In the genomic region with DNA sequence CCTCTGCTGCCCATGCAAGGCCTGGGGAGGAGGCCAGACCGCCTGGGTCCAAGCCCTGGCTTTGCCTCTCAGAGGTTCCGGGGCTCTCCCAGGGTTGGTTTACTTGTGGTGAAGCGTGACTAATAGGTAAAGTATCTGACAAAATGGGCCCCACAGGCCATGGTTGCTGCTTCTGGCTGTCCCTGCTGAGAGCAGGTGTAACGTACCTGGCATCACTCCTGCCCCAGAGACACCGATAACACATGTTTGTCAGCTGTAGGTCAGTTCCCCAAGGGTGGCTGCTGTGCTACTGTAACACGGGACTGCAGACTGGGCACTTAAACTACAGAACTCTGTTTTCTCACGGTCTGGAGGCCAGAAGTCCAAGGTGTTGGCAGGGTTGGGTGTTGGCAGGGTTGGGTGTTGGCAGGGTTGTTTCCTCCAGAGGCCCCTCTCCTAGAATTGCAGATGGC, we compare ENCODE assay signal across 9 cellular contexts. TPM values are rescaled to one million over a fixed set of nuclear protein-coding genes. Genes with fewer than 3 reads are reported as not detected.
A peak's percentile ranks its signal among the peaks of the same experiment; 100 is the strongest.
DNase-seq lines count a peak whose midpoint lies in the region; ATAC-seq and TF ChIP-seq lines count a peak whose summit lies in the region.
"Had no signal": no experiment of that assay in that cellular context is flagged by ENCODE, and none has a peak within 500 bp of the region (broad histone marks: within the 10 kb centered on the region; RNA-seq: fewer than 3 reads in every experiment).

No MANE protein-coding gene starts in this region.

- H4K20me1 ChIP-seq in SK-N-SH (ENCODE audit: insufficient read depth): no peaks in the 10 kb centered on the region

- H3K4me3 Mint-ChIP-seq in nephron progenitor cell: no peak overlapping the region

- ATAC-seq in SK-N-SH treated with all-trans-retinoic acid at 6 μM for 48 hours: 0 out of 3 replicates have a peak, but pooled peaks have one; percentile 9
- ATAC-seq in HG02870 (IDR thresholded peaks at IDR 0.05; ENCODE audit: unreplicated experiment): no peak

- no peak overlapping the region for H2AFZ ChIP-seq in SK-N-SH (ENCODE audit: low read depth)

- no peak overlapping the region for H3K27ac Mint-ChIP-seq in nephron progenitor cell

- peaks cover 3% of the 10 kb centered on the region for H3K9me3 Mint-ChIP-seq in nephron progenitor cell

- POLR2A ChIA-PET in SK-N-SH (lab: Yijun Ruan, JAX): interaction anchor here (1.4 kb wide), 1 partner anchor 11 kb away, joined by 4 read pairs; no protein-coding TSS in a partner anchor

- H3K27me3 Mint-ChIP-seq in nephron progenitor cell (ENCODE audit: low read depth, poor library complexity): peaks cover 14% of the 10 kb centered on the region

- H3K36me3 ChIP-seq in SK-N-SH (replicated peaks in 1 of 2; ENCODE audit: control insufficient read depth in 1 of 2, insufficient read depth in 2 of 2, low read length in 1 of 2) (peaks cover 0 to 5% of the 10 kb centered on the region in 2 experiments), stomach (peaks cover 0 to 5% (median 0%) of the 10 kb centered on the region in 4 donors)

- no peak overlapping the region for H3K9ac ChIP-seq in SK-N-SH

- no peak for TF ChIP-seq RAD21 in SK-N-SH (IDR thresholded peaks at IDR 0.05; ENCODE audit: low read length)

- WGBS in SK-N-SH (ENCODE audit: low lambda C conversion rate): 82% methylated on average over 6 of the region's 7 CpGs
- 29 to 57% (median 40%) methylated on average over 6 to 7 of the region's 7 CpGs for WGBS in stomach, 5 donors

- no peak overlapping the region for H3K27ac ChIP-seq in SK-N-SH (ENCODE audit: low read depth in 2 of 2, low read length in 1 of 2)
- peak overlapping the region; percentile 29 to 76 (median 59) for H3K27ac ChIP-seq in stomach

- intact Hi-C loops in stomach (cut with DNase I; ENCODE audit: low total_unique reads): no loop called here

- H3K27me3 ChIP-seq in SK-N-SH (ENCODE audit: insufficient read depth) (no peaks in the 10 kb centered on the region), stomach (no peaks in the 10 kb centered on the region)

- TF ChIP-seq EP300 in SK-N-SH (IDR thresholded peaks at IDR 0.05; ENCODE audit: borderline replicate concordance in 1 of 2, low read depth in 1 of 2, low read length in 1 of 2): no peak
- TF ChIP-seq EP300 in stomach (IDR thresholded peaks at IDR 0.05): no peak

- CTCF ChIA-PET in SK-N-SH (lab: Yijun Ruan, JAX): interaction anchor here (0.9 to 12.8 kb wide), 7 partner anchors 21 to 341 kb away, joined by 3 to 403 read pairs (median 12); a partner anchor contains a TSS

- TF ChIP-seq CTCF in SK-N-SH (IDR thresholded peaks at IDR 0.05) (no peak), epithelial cell of esophagus (IDR thresholded peaks at IDR 0.05; ENCODE audit: insufficient read depth, low read depth, low read length, missing control alignments) (no peak), stomach (IDR thresholded peaks at IDR 0.05) (no peak), nephron progenitor cell (IDR thresholded peaks at IDR 0.05) (no peak)

- DNase-seq in SK-N-SH (no peak), NCI-H345 (lab: John Stamatoyannopoulos, UW) (peak; percentile 79), epithelial cell of esophagus (ENCODE audit: low read depth) (peak; percentile 70), stomach (peak; percentile 82), nephron progenitor cell (no peak), GDM1 (lab: John Stamatoyannopoulos, UW) (no peak)
- DNase-seq: T-helper 9 cell had no signal

- H3K79me2 ChIP-seq in SK-N-SH (ENCODE audit: insufficient read depth): no peaks in the 10 kb centered on the region

- H3F3A ChIP-seq in SK-N-SH (replicated peaks; ENCODE audit: insufficient read depth): no peaks in the 10 kb centered on the region

- peaks cover 30% of the 10 kb centered on the region for H3K4me1 Mint-ChIP-seq in nephron progenitor cell

- H3K9me3 ChIP-seq in SK-N-SH: no peaks in the 10 kb centered on the region
- H3K9me3 ChIP-seq in stomach: no peaks in the 10 kb centered on the region

- no peaks in the 10 kb centered on the region for H3K9me2 ChIP-seq in SK-N-SH

- no peak for TF ChIP-seq POLR2A in stomach (IDR thresholded peaks at IDR 0.05)

- peaks cover 5 to 34% of the 10 kb centered on the region in 2 experiments; a peak in 3 of 4 replicates for H3K4me1 ChIP-seq in SK-N-SH (ENCODE audit: control insufficient read depth in 1 of 2, insufficient read depth in 2 of 2, low read depth in 1 of 2, low read length in 1 of 2)
- peaks cover 20 to 58% (median 37%) of the 10 kb centered on the region in 4 donors for H3K4me1 ChIP-seq in stomach

- H3K4me3 ChIP-seq in SK-N-SH (ENCODE audit: low read depth in 2 of 2, low read length in 1 of 2) (no peak overlapping the region), epithelial cell of esophagus (ENCODE audit: low read length) (no peak overlapping the region), stomach (no peak overlapping the region)

- peaks cover 9% of the 10 kb centered on the region for H3K36me3 Mint-ChIP-seq in nephron progenitor cell (ENCODE audit: low read depth)

- H3K4me2 ChIP-seq in SK-N-SH: no peak overlapping the region

TF ChIP-seq in SK-N-SH treated with all-trans-retinoic acid at 6 μM for 48 hours, 23 proteins besides CTCF, POLR2A, EP300 and RAD21 (continues in another document):
- TF ChIP-seq, protein P1, sequence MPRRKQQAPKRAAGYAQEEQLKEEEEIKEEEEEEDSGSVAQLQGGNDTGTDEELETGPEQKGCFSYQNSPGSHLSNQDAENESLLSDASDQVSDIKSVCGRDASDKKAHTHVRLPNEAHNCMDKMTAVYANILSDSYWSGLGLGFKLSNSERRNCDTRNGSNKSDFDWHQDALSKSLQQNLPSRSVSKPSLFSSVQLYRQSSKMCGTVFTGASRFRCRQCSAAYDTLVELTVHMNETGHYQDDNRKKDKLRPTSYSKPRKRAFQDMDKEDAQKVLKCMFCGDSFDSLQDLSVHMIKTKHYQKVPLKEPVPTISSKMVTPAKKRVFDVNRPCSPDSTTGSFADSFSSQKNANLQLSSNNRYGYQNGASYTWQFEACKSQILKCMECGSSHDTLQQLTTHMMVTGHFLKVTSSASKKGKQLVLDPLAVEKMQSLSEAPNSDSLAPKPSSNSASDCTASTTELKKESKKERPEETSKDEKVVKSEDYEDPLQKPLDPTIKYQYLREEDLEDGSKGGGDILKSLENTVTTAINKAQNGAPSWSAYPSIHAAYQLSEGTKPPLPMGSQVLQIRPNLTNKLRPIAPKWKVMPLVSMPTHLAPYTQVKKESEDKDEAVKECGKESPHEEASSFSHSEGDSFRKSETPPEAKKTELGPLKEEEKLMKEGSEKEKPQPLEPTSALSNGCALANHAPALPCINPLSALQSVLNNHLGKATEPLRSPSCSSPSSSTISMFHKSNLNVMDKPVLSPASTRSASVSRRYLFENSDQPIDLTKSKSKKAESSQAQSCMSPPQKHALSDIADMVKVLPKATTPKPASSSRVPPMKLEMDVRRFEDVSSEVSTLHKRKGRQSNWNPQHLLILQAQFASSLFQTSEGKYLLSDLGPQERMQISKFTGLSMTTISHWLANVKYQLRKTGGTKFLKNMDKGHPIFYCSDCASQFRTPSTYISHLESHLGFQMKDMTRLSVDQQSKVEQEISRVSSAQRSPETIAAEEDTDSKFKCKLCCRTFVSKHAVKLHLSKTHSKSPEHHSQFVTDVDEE (CRISPR knock-in tag; IDR thresholded peaks at IDR 0.05): no peak

TF ChIP-seq in SK-N-SH, 30 proteins besides CTCF, POLR2A, EP300 and RAD21 (continues in another document):
- TF ChIP-seq RXRA (IDR thresholded peaks at IDR 0.05; ENCODE audit: borderline replicate concordance, low read depth): no peak
- TF ChIP-seq EZH2phosphoT487 (IDR thresholded peaks at IDR 0.05; ENCODE audit: borderline replicate concordance, low read depth): no peak
- TF ChIP-seq, protein P2, sequence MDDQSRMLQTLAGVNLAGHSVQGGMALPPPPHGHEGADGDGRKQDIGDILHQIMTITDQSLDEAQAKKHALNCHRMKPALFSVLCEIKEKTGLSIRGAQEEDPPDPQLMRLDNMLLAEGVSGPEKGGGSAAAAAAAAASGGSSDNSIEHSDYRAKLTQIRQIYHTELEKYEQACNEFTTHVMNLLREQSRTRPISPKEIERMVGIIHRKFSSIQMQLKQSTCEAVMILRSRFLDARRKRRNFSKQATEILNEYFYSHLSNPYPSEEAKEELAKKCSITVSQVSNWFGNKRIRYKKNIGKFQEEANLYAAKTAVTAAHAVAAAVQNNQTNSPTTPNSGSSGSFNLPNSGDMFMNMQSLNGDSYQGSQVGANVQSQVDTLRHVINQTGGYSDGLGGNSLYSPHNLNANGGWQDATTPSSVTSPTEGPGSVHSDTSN (IDR thresholded peaks at IDR 0.05): no peak
- TF ChIP-seq GABPA (IDR thresholded peaks at IDR 0.05; ENCODE audit: low read depth): no peak
- TF ChIP-seq ELF1 (IDR thresholded peaks at IDR 0.05): no peak
- TF ChIP-seq RFX5 (IDR thresholded peaks at IDR 0.05; ENCODE audit: low read length): no peak
- TF ChIP-seq, protein P3, sequence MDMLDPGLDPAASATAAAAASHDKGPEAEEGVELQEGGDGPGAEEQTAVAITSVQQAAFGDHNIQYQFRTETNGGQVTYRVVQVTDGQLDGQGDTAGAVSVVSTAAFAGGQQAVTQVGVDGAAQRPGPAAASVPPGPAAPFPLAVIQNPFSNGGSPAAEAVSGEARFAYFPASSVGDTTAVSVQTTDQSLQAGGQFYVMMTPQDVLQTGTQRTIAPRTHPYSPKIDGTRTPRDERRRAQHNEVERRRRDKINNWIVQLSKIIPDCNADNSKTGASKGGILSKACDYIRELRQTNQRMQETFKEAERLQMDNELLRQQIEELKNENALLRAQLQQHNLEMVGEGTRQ (IDR thresholded peaks at IDR 0.05; ENCODE audit: borderline replicate concordance, low read depth, low read length): no peak
- TF ChIP-seq NRF1 (IDR thresholded peaks at IDR 0.05; ENCODE audit: low read depth, low read length): no peak
- TF ChIP-seq, protein P4, sequence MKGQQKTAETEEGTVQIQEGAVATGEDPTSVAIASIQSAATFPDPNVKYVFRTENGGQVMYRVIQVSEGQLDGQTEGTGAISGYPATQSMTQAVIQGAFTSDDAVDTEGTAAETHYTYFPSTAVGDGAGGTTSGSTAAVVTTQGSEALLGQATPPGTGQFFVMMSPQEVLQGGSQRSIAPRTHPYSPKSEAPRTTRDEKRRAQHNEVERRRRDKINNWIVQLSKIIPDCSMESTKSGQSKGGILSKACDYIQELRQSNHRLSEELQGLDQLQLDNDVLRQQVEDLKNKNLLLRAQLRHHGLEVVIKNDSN (IDR thresholded peaks at IDR 0.05; ENCODE audit: borderline replicate concordance, low read depth): no peak
- no peak for TF ChIP-seq TCF12 (IDR thresholded peaks at IDR 0.05)
- no peak for TF ChIP-seq NFIC (IDR thresholded peaks at IDR 0.05; ENCODE audit: borderline replicate concordance)
- no peak for TF ChIP-seq JUND (IDR thresholded peaks at IDR 0.05)
- no peak for TF ChIP-seq YY1 (IDR thresholded peaks at IDR 0.05; ENCODE audit: low read depth)
- TF ChIP-seq MXI1 (IDR thresholded peaks at IDR 0.05; ENCODE audit: low read depth, low read length): no peak

RNA-seq across cellular contexts. Expression of a gene that starts 34.1 kb away (rescaled TPM):
- polyA plus RNA-seq in SK-N-SH (2012; rRNA removed) (253 and 273 TPM in 2 replicates), stomach (10 to 100 TPM; 32.2 to 51.8 (median 36.2) TPM)
- 286 and 365 TPM in 2 replicates for polyA plus RNA-seq in SK-N-SH (2012; cell fraction: cytosol; rRNA removed)
- 192 and 200 TPM in 2 replicates for polyA plus RNA-seq in SK-N-SH (2012; cell fraction: nucleus; rRNA removed)
- total RNA-seq in stomach: 100 to 1,000 TPM in 3 of 5 donors, 10 to 100 TPM in 2; 33.0 to 148 (median 113) TPM

Comparison
In these comparisons a context has a peak if more than half of its experiments do, and no peak if none do; other contexts are left out.
1. DNase-seq: peak in NCI-H345 (single experiment), epithelial cell of esophagus (single experiment) and stomach (single experiment); none in SK-N-SH (single experiment), nephron progenitor cell (single experiment) and GDM1 (single experiment).
2. H3K27ac ChIP-seq: peak in stomach (5 of 5); none in SK-N-SH (0 of 2).